Comparison of ENCODE assay signal across 1 cellular context in the genomic region with DNA sequence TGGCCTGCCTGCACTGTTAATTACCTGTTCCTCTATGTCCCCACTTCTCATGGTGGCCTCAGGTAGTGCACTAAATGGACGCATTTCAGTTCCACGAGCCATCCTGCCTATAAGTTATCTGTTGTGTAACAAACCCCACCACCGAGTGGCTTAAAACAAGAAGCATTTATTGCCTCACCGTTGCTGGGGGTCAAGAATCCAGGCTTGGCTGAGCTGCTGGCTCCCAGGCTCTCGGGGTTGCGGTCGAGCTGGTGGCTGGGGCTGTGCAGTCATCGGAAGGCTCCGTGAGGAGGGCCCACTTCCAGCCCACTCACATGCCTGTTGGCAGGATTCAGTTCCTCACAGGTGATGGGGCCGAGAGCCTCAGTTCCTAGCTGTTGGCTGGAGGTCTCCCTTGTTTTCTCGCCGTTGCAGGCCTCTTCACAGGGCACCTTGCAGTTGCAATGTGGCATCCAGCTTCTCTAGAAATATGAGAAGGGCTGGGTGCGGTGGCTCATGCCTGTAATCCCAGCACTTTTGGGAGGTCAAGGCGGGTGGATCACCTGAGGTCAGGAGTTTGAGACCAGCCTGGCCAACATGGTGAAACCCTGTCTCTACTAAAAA.
TF ChIP-seq lines count a peak whose summit lies in the region.

No MANE protein-coding gene starts in this region.

TF ChIP-seq in WTC11, 78 proteins besides CTCF, POLR2A, EP300 and RAD21 (continued from another document):
- TF ChIP-seq OVOL2 (CRISPR knock-in tag; IDR thresholded peaks at IDR 0.05; ENCODE audit: borderline replicate concordance): no peak
